In genomic region chr13:106700007-106700950, GRCh38 we compare ENCODE assay signal across 1 cellular context.
TF ChIP-seq lines count a peak whose summit lies in the region.

No MANE protein-coding gene starts in this region.

TF ChIP-seq in HEK293, 187 proteins besides CTCF, POLR2A, EP300 and RAD21 (continued from another document):
- TF ChIP-seq PRDM4 (tag by site-specific recombination; IDR thresholded peaks at IDR 0.05) = 0 out of 2 replicates have a peak, but pooled peaks have one; percentile 29
- TF ChIP-seq KLF8 (tag by site-specific recombination; IDR thresholded peaks at IDR 0.05) = 0 out of 2 replicates have a peak, but pooled peaks have one; percentile 21
- TF ChIP-seq ZNF23 (tag by site-specific recombination; IDR thresholded peaks at IDR 0.05; ENCODE audit: borderline replicate concordance) = no peak
- peak; percentile 73; the same call in 1 of the 2 replicates for TF ChIP-seq TCF7L2 (IDR thresholded peaks at IDR 0.05; ENCODE audit: borderline replicate concordance, low read depth, low read length)
- peak; percentile 35; the same call in 1 of the 2 replicates for TF ChIP-seq ZBTB17 (tag by site-specific recombination; IDR thresholded peaks at IDR 0.05)
- no peak for TF ChIP-seq ZNF596 (tag by site-specific recombination; IDR thresholded peaks at IDR 0.05)
- peak; percentile 72 for TF ChIP-seq OSR2 (tag by site-specific recombination; IDR thresholded peaks at IDR 0.05)
- peak; percentile 64 for TF ChIP-seq FEZF1 (tag by site-specific recombination; IDR thresholded peaks at IDR 0.05)
- TF ChIP-seq ZNF645 (tag by site-specific recombination; IDR thresholded peaks at IDR 0.05) = no peak
